8 cellular contexts compared by ENCODE assay signal in the genomic region with DNA sequence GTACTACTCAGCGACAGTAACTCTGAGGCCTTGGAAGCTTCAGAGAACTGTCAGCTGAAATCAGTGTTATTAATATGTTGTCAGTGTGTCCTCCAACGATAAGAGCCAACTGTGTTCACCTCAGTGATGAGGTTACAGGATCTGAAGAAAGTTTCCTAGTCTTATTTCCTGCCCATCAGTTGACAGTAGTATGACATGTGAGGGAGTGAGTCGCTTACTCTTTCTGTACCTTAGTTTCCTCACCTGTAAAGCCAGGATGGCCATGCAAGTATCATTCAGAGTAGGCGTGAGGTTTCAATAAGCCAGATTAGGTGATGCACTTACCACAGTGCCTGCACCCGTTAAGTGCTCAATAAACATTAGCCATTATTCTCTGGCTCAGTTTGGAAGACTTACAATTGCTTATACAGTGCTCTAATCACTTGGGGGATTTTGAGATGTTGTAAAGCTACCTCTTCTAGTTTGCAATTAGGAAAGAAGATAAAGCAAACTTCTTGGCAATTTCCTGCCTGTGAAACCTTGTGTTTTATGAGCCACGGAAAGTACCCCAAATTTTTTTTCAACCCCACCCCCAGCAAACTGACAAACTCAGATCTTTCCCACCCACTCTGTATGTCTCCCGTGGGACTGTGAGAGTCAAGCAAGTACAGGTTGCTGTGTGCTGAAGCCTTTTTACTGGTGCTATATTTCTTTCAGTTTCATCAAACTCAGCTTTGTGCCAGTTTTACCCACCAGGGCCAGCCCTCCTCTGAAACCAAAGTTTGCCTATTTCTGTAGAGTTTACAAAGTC.
A peak's percentile ranks its signal among the peaks of the same experiment; 100 is the strongest.
DNase-seq lines count a peak whose midpoint lies in the region; ATAC-seq, FAIRE-seq and TF ChIP-seq lines count a peak whose summit lies in the region.

No MANE protein-coding gene starts in this region.

- POLR2A ChIA-PET in activated CD8-positive, alpha-beta T cell treated with anti-CD3 and anti-CD28 coated beads for 36 hours (lab: Charles Lee), result interaction anchor here (0.6 to 1.4 kb wide), 3 partner anchors 40 to 212 kb away, joined by 3 read pairs; no protein-coding TSS in a partner anchor

- no peak overlapping the region for H3K4me3 ChIP-seq in psoas muscle

- H3K9me3 ChIP-seq in psoas muscle, result no peaks in the 10 kb centered on the region

- peaks cover 41% of the 10 kb centered on the region for H3K4me1 Mint-ChIP-seq in activated CD8-positive, alpha-beta T cell treated with anti-CD3 and anti-CD28 coated beads for 36 hours (ENCODE audit: low read depth)

- no peaks in the 10 kb centered on the region for H3K9me3 Mint-ChIP-seq in activated CD8-positive, alpha-beta T cell treated with anti-CD3 and anti-CD28 coated beads for 36 hours

- peak overlapping the region; percentile 23 for H3K27ac Mint-ChIP-seq in activated CD8-positive, alpha-beta T cell treated with anti-CD3 and anti-CD28 coated beads for 36 hours

- ATAC-seq in HG03060 (IDR thresholded peaks at IDR 0.05; ENCODE audit: low read depth, unreplicated experiment) (peak; percentile 81), psoas muscle (no peak)
- peak; percentile 64 for ATAC-seq in activated CD8-positive, alpha-beta T cell treated with anti-CD3 and anti-CD28 coated beads for 36 hours

- DNase-seq in GF-D8 (lab: John Stamatoyannopoulos, UW) (peak; percentile 66), GM19239 (ENCODE audit: insufficient read length, low spot score) (peak; percentile 25), MV-4-11 (lab: John Stamatoyannopoulos, UW) (no peak), psoas muscle (no peak), SK-N-DZ (ENCODE audit: low spot score) (no peak), mucosa of gallbladder (ENCODE audit: low spot score) (no peak)
- peak; percentile 6 for DNase-seq in activated CD8-positive, alpha-beta T cell treated with anti-CD3 and anti-CD28 coated beads for 36 hours

- intact Hi-C loops in activated CD8-positive, alpha-beta T cell treated with anti-CD3 and anti-CD28 coated beads for 36 hours (cut with micrococcal nuclease), result no loop called here
- intact Hi-C loops in psoas muscle (cut with DNase I), result loop anchor here (2.0 to 5.0 kb wide), 2 partner anchors 249 kb away; no protein-coding TSS in a partner anchor

- no peaks in the 10 kb centered on the region for H3K27me3 Mint-ChIP-seq in activated CD8-positive, alpha-beta T cell treated with anti-CD3 and anti-CD28 coated beads for 36 hours

- no peaks in the 10 kb centered on the region for H3K27me3 ChIP-seq in psoas muscle (ENCODE audit: insufficient read depth in 3 of 3, low read length in 2 of 3)

- CTCF ChIA-PET in activated CD8-positive, alpha-beta T cell treated with anti-CD3 and anti-CD28 coated beads for 36 hours (lab: Charles Lee), result interaction anchor here (0.8 to 2.9 kb wide), 12 partner anchors 11 to 253 kb away, joined by 3 to 18 read pairs (median 4); a partner anchor contains a TSS

- H3K4me1 ChIP-seq in psoas muscle, result no peaks in the 10 kb centered on the region

- H3K4me3 Mint-ChIP-seq in activated CD8-positive, alpha-beta T cell treated with anti-CD3 and anti-CD28 coated beads for 36 hours, result no peak overlapping the region

- peak; percentile 96 for FAIRE-seq in GM19239 (lab: Jason Lieb, UNC)

- 68 to 75% (median 68%) methylated on average over 7 of the region's 7 CpGs for WGBS in psoas muscle, 3 donors

- no peaks in the 10 kb centered on the region for H3K36me3 Mint-ChIP-seq in activated CD8-positive, alpha-beta T cell treated with anti-CD3 and anti-CD28 coated beads for 36 hours (ENCODE audit: low read depth)

- H3K27ac ChIP-seq in psoas muscle, result no peak overlapping the region

- TF ChIP-seq CTCF in activated CD8-positive, alpha-beta T cell treated with anti-CD3 and anti-CD28 coated beads for 36 hours (IDR thresholded peaks at IDR 0.05), result no peak
- no peak for TF ChIP-seq CTCF in psoas muscle (IDR thresholded peaks at IDR 0.05)

- H3K36me3 ChIP-seq in psoas muscle (ENCODE audit: insufficient read depth in 1 of 2, low read depth in 1 of 2), result no peaks in the 10 kb centered on the region

Comparison
In these comparisons a context has a peak if more than half of its experiments do, and no peak if none do; other contexts are left out.
1. DNase-seq: peak in GF-D8 (single experiment), GM19239 (single experiment) and activated CD8-positive, alpha-beta T cell treated with anti-CD3 and anti-CD28 coated beads for 36 hours (single experiment); none in MV-4-11 (single experiment), psoas muscle (0 of 2), SK-N-DZ (single experiment) and mucosa of gallbladder (single experiment).
2. ATAC-seq: peak in HG03060 (single experiment) and activated CD8-positive, alpha-beta T cell treated with anti-CD3 and anti-CD28 coated beads for 36 hours (single experiment); none in psoas muscle (0 of 4).